Comparison of ENCODE assay signal across 20 cellular contexts in the genomic region with DNA sequence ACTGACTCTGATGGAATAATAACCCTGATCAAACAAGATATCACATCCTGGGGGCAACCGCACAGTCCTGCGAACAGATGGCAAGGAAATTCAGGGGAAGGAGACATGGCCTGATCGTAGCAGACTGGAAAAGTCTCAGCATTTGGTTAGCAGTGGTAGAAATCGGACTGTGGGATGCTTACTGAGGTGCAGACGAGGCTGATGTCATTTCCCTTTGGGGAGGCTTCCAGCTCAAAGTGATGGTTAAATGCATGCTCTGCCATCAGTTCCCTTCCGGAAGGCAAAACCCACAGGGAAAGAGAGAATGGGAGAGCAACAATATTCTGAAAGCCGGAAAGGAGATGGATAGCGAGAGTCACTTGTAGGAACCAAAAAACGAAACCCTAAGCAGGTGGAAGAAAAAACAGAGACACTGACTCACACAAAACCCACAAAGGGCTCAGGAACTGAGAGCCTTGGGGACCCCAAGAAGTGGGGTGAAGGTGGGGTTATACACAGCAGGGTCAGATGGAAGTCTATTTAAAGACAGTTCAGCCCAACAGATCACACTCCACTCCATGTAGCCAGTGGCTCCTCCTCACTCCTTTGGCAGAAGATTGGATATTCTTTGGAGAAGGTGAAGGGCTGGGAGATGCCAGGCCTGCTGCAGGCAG.
A peak's percentile ranks its signal among the peaks of the same experiment; 100 is the strongest.
DNase-seq lines count a peak whose midpoint lies in the region; ATAC-seq, FAIRE-seq and TF ChIP-seq lines count a peak whose summit lies in the region.
"Had no signal": no experiment of that assay in that cellular context is flagged by ENCODE, and none has a peak within 500 bp of the region (broad histone marks: within the 10 kb centered on the region; RNA-seq: fewer than 3 reads in every experiment).

No MANE protein-coding gene starts in this region.

- H3K4me1 ChIP-seq in GM23248 (ENCODE audit: insufficient read depth), result no peaks in the 10 kb centered on the region
- no peaks in the 10 kb centered on the region for H3K4me1 ChIP-seq in neutrophil (ENCODE audit: control insufficient read depth in 1 of 2, insufficient read depth in 1 of 2, low read depth in 1 of 2, low read length in 1 of 2)
- H3K4me1 ChIP-seq in pancreas, result no peaks in the 10 kb centered on the region
- H3K4me1 ChIP-seq: neural progenitor cell had no signal

- H3K4me3 ChIP-seq in GM23248 (no peak overlapping the region), neutrophil (ENCODE audit: low read depth in 1 of 2, low read length in 1 of 2) (no peak overlapping the region), pancreas (no peak overlapping the region)
- H3K4me3 ChIP-seq: coronary artery, GM23338, neural progenitor cell had no signal

- H3K9me3 Mint-ChIP-seq in activated T-cell treated with anti-CD3 and anti-CD28 coated beads, Interleukin-2, amount 50 U/mL, for 24 hours, result no peaks in the 10 kb centered on the region
- H3K9me3 Mint-ChIP-seq in activated T-cell treated with anti-CD3 and anti-CD28 coated beads, Interleukin-2, amount 50 U/mL, for 4 hours, result no peaks in the 10 kb centered on the region
- no peaks in the 10 kb centered on the region for H3K9me3 Mint-ChIP-seq in activated naive CD8-positive, alpha-beta T cell treated with anti-CD3 and anti-CD28 coated beads, Interleukin-2, amount 50 U/mL, for 24 hours
- H3K9me3 Mint-ChIP-seq: GM23338, type B pancreatic cell had no signal

- no peaks in the 10 kb centered on the region for H3K36me3 ChIP-seq in GM23248 (ENCODE audit: low read depth)
- peaks cover 89% of the 10 kb centered on the region for H3K36me3 ChIP-seq in neutrophil
- no peaks in the 10 kb centered on the region for H3K36me3 ChIP-seq in pancreas
- H3K36me3 ChIP-seq: neural progenitor cell had no signal

- in situ Hi-C loops in GM23248 (cut with MboI), result no loop called here

- H3K4me3 Mint-ChIP-seq in activated T-cell treated with anti-CD3 and anti-CD28 coated beads, Interleukin-2, amount 50 U/mL, for 24 hours, result no peak overlapping the region
- no peak overlapping the region for H3K4me3 Mint-ChIP-seq in activated T-cell treated with anti-CD3 and anti-CD28 coated beads, Interleukin-2, amount 50 U/mL, for 4 hours
- no peak overlapping the region for H3K4me3 Mint-ChIP-seq in activated naive CD8-positive, alpha-beta T cell treated with anti-CD3 and anti-CD28 coated beads, Interleukin-2, amount 50 U/mL, for 24 hours
- H3K4me3 Mint-ChIP-seq: GM23338, neural progenitor cell, type B pancreatic cell had no signal

- H3K79me2 ChIP-seq in GM23248 (ENCODE audit: insufficient read depth), result no peaks in the 10 kb centered on the region

- no peak overlapping the region for H3K27ac ChIP-seq in GM23248
- H3K27ac ChIP-seq in neutrophil, result peak overlapping the region; percentile 36
- H3K27ac ChIP-seq in pancreas, result no peak overlapping the region
- H3K27ac ChIP-seq: coronary artery, neural progenitor cell had no signal

- FAIRE-seq in pancreas (lab: Jason Lieb, UNC), result no peak
- FAIRE-seq: astrocyte, frontal cortex, RCC 7860 had no signal

- intact Hi-C loops in pancreas (cut with DNase I), result no loop called here

- no peak overlapping the region for H3K9ac ChIP-seq in GM23248
- H3K9ac ChIP-seq: neural progenitor cell had no signal

- H3K9me2 ChIP-seq in GM23248 (ENCODE audit: insufficient read depth), result no peaks in the 10 kb centered on the region

- H3F3A ChIP-seq in GM23248 (ENCODE audit: insufficient read depth), result no peaks in the 10 kb centered on the region

- no peak overlapping the region for H2AFZ ChIP-seq in GM23248
- H2AFZ ChIP-seq: GM23338, neural progenitor cell had no signal

- H3K4me1 Mint-ChIP-seq in activated T-cell treated with anti-CD3 and anti-CD28 coated beads, Interleukin-2, amount 50 U/mL, for 24 hours (ENCODE audit: low read depth), result no peaks in the 10 kb centered on the region
- peaks cover 1% of the 10 kb centered on the region for H3K4me1 Mint-ChIP-seq in activated T-cell treated with anti-CD3 and anti-CD28 coated beads, Interleukin-2, amount 50 U/mL, for 4 hours (ENCODE audit: low read depth)
- peaks cover 2% of the 10 kb centered on the region for H3K4me1 Mint-ChIP-seq in activated naive CD8-positive, alpha-beta T cell treated with anti-CD3 and anti-CD28 coated beads, Interleukin-2, amount 50 U/mL, for 24 hours

- TF ChIP-seq CTCF in neutrophil (IDR thresholded peaks at IDR 0.05) (no peak), pancreas (IDR thresholded peaks at IDR 0.05) (no peak)

- DNase-seq in activated T-cell treated with anti-CD3 and anti-CD28 coated beads, Interleukin-2, amount 50 U/mL, for 24 hours, result no peak
- DNase-seq in activated T-cell treated with anti-CD3 and anti-CD28 coated beads, Interleukin-2, amount 50 U/mL, for 4 hours, result no peak
- peak; percentile 25 for DNase-seq in GM23248
- no peak for DNase-seq in activated naive CD8-positive, alpha-beta T cell treated with anti-CD3 and anti-CD28 coated beads, Interleukin-2, amount 50 U/mL, for 24 hours
- DNase-seq in pancreas, result no peak
- DNase-seq: ACHN; activated CD8-positive, alpha-beta memory T cell treated with anti-CD3 and anti-CD28 coated beads for 24 hours; NCI-H1436 treated with DMSO at 0.1 percent for 48 hours; NCI-H82; retina had no signal

- H3K36me3 Mint-ChIP-seq in activated T-cell treated with anti-CD3 and anti-CD28 coated beads, Interleukin-2, amount 50 U/mL, for 24 hours (ENCODE audit: low read depth), result peaks cover 91% of the 10 kb centered on the region
- H3K36me3 Mint-ChIP-seq in activated T-cell treated with anti-CD3 and anti-CD28 coated beads, Interleukin-2, amount 50 U/mL, for 4 hours (ENCODE audit: insufficient read depth), result peaks cover 51% of the 10 kb centered on the region
- H3K36me3 Mint-ChIP-seq in activated naive CD8-positive, alpha-beta T cell treated with anti-CD3 and anti-CD28 coated beads, Interleukin-2, amount 50 U/mL, for 24 hours (ENCODE audit: low read depth), result peaks cover 40% of the 10 kb centered on the region
- H3K36me3 Mint-ChIP-seq: neural progenitor cell had no signal

- ATAC-seq in activated T-cell treated with anti-CD3 and anti-CD28 coated beads, Interleukin-2, amount 50 U/mL, for 4 hours, result no peak
- peak; percentile 28 for ATAC-seq in activated naive CD8-positive, alpha-beta T cell treated with anti-CD3 and anti-CD28 coated beads, Interleukin-2, amount 50 U/mL, for 24 hours
- ATAC-seq in GM21360 (IDR thresholded peaks at IDR 0.05; ENCODE audit: unreplicated experiment) (no peak), pancreas (no peak), GM18502 (IDR thresholded peaks at IDR 0.05; ENCODE audit: poor library complexity, unreplicated experiment) (no peak)
- ATAC-seq: GM23338 had no signal

- no peaks in the 10 kb centered on the region for H3K9me3 ChIP-seq in GM23248 (ENCODE audit: low read depth)
- H3K9me3 ChIP-seq in neutrophil, result no peaks in the 10 kb centered on the region
- no peaks in the 10 kb centered on the region for H3K9me3 ChIP-seq in pancreas

- H3K27me3 ChIP-seq in GM23248 (replicated peaks; ENCODE audit: insufficient read depth) (peaks cover 9% of the 10 kb centered on the region), neutrophil (no peaks in the 10 kb centered on the region), pancreas (no peaks in the 10 kb centered on the region)
- H3K27me3 ChIP-seq: neural progenitor cell had no signal

- WGBS in GM23248 (ENCODE audit: low coverage in 1 of 2, low lambda C conversion rate in 2 of 2, missing lambda C conversion rate in 2 of 2), 2 experiments, result 43 to 46% methylated on average over 9 of the region's 9 CpGs
- 74 to 82% methylated on average over 9 of the region's 9 CpGs for WGBS in pancreas, 2 donors

- no peaks in the 10 kb centered on the region for H4K20me1 ChIP-seq in GM23248 (ENCODE audit: insufficient read depth)

- peak overlapping the region; percentile 71 for H3K27ac Mint-ChIP-seq in activated T-cell treated with anti-CD3 and anti-CD28 coated beads, Interleukin-2, amount 50 U/mL, for 24 hours
- peak overlapping the region; percentile 18 for H3K27ac Mint-ChIP-seq in activated naive CD8-positive, alpha-beta T cell treated with anti-CD3 and anti-CD28 coated beads, Interleukin-2, amount 50 U/mL, for 24 hours
- H3K27ac Mint-ChIP-seq: GM23338, neural progenitor cell, type B pancreatic cell had no signal

- no peak overlapping the region for H3K4me2 ChIP-seq in GM23248 (ENCODE audit: unreplicated experiment)
- H3K4me2 ChIP-seq: GM23338, neural progenitor cell had no signal

- H3K27me3 Mint-ChIP-seq in activated T-cell treated with anti-CD3 and anti-CD28 coated beads, Interleukin-2, amount 50 U/mL, for 24 hours, result no peaks in the 10 kb centered on the region
- no peaks in the 10 kb centered on the region for H3K27me3 Mint-ChIP-seq in activated T-cell treated with anti-CD3 and anti-CD28 coated beads, Interleukin-2, amount 50 U/mL, for 4 hours (ENCODE audit: low read depth)
- H3K27me3 Mint-ChIP-seq in activated naive CD8-positive, alpha-beta T cell treated with anti-CD3 and anti-CD28 coated beads, Interleukin-2, amount 50 U/mL, for 24 hours, result no peaks in the 10 kb centered on the region
- H3K27me3 Mint-ChIP-seq: type B pancreatic cell had no signal
